In the genomic region with DNA sequence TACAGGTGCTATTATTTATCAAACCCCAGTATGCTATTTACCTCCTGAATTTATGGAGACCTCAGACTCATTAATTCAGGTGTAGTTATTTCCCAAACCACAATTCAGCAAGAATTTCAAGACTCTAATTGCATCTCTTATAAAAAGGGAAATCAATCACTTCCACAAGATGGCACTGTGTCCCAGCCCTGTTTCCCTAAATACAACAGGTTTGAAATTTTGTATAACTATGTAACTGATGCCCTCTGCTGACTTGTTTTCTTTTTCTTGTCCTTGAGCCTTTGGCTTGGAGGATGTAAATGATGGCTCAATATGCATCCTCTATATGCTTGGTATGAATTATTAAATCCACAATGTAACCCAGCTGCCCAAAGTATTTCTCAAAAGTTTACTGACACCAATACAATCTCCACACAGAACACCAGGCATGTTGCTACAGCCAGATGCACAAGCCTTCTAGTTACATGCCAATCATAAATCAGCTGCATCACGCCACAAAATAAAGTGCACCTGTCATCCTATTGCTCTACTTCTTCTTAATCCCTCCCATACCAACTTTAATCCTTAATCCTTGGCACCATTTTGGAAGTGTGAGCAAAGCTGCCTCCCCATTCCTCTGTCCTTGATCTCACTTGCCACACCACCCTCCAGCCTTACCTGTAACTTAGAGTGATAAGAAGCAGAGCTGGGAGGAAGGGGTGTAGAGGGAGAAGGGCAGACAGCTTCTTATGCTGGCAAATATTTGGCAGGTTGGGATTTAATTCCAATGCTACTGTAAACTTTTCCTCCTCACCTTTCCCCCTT, we compare ENCODE assay signal across 8 cellular contexts. TPM values are rescaled to one million over a fixed set of nuclear protein-coding genes. Genes with fewer than 3 reads are reported as not detected.
A peak's percentile ranks its signal among the peaks of the same experiment; 100 is the strongest.
DNase-seq lines count a peak whose midpoint lies in the region; ATAC-seq and TF ChIP-seq lines count a peak whose summit lies in the region.

No MANE protein-coding gene starts in this region.

- ATAC-seq in CD4-positive, alpha-beta T cell (ENCODE audit: poor library complexity), result peak; percentile 75
- ATAC-seq in GM21786 (IDR thresholded peaks at IDR 0.05; ENCODE audit: unreplicated experiment) (peak; percentile 43), HG02759 (IDR thresholded peaks at IDR 0.05; ENCODE audit: unreplicated experiment) (no peak), HG03439 (IDR thresholded peaks at IDR 0.05; ENCODE audit: unreplicated experiment) (no peak)

- H3K27me3 Mint-ChIP-seq in CD4-positive, alpha-beta T cell, result no peaks in the 10 kb centered on the region

- CTCF ChIA-PET in CD4-positive, alpha-beta T cell (lab: Charles Lee), result interaction anchor here (0.9 to 1.9 kb wide), 7 partner anchors 10 to 290 kb away, joined by 3 to 7 read pairs (median 4); partner anchors contain the start of gene PIGC

- intact Hi-C loops in CD4-positive, alpha-beta T cell (cut with DNase I, micrococcal nuclease), result loop anchor here (1.0 to 5.0 kb wide), 6 partner anchors 15 to 427 kb away; partner anchors contain the start of gene PIGC (in 2 of the 2)

- H3K27me3 ChIP-seq in CD4-positive, alpha-beta T cell (ENCODE audit: control insufficient read depth, insufficient read depth, low read length), result no peaks in the 10 kb centered on the region

- no peaks in the 10 kb centered on the region for H3K9me3 ChIP-seq in CD4-positive, alpha-beta T cell (ENCODE audit: control insufficient read depth, low read length)

- H3K4me3 Mint-ChIP-seq in CD4-positive, alpha-beta T cell, result peak overlapping the region; percentile 64

- no peak overlapping the region for H3K27ac ChIP-seq in CD4-positive, alpha-beta T cell (ENCODE audit: low read depth, low read length)

- peaks cover 39% of the 10 kb centered on the region for H3K4me1 Mint-ChIP-seq in CD4-positive, alpha-beta T cell (ENCODE audit: low read depth)

- TF ChIP-seq CTCF in CD4-positive, alpha-beta T cell (IDR thresholded peaks at IDR 0.05), result peak; percentile 80

- DNase-seq in CD4-positive, alpha-beta T cell, result peak in 8 of 10 experiments; percentile 8 to 44 (median 26)
- peak; percentile 53 for DNase-seq in NCI-H345 (lab: John Stamatoyannopoulos, UW)
- DNase-seq in activated CD4-positive, alpha-beta T cell treated with anti-CD3 and anti-CD28 coated beads for 4 hours, result peak; percentile 36 to 47
- DNase-seq in fibroblast of peridontal ligament (ENCODE audit: extremely low read depth), result peak; percentile 90
- peak; percentile 32 for DNase-seq in non-pigmented ciliary epithelial cell (ENCODE audit: low read depth)

- H3K27ac Mint-ChIP-seq in CD4-positive, alpha-beta T cell, result peak overlapping the region; percentile 75

- POLR2A ChIA-PET in CD4-positive, alpha-beta T cell (lab: Charles Lee), result interaction anchor here (0.7 to 3.9 kb wide), 7 partner anchors 10 to 290 kb away, joined by 3 to 25 read pairs (median 3); partner anchors contain the start of genes PIGC and SUCO

- H3K36me3 Mint-ChIP-seq in CD4-positive, alpha-beta T cell (ENCODE audit: low read depth), result peaks cover 9% of the 10 kb centered on the region

- no peaks in the 10 kb centered on the region for H3K9me3 Mint-ChIP-seq in CD4-positive, alpha-beta T cell

RNA-seq across cellular contexts. Expression of gene C1orf105, which starts 9.0 kb away (rescaled TPM):
- total RNA-seq in CD4-positive, alpha-beta T cell, result not detected

RNA-seq across cellular contexts. Expression of gene PIGC, which starts 14.3 kb away (rescaled TPM):
- total RNA-seq in CD4-positive, alpha-beta T cell, result 10 to 100 TPM; 23.7 to 27.1 TPM

Comparison
In these comparisons a context has a peak if more than half of its experiments do, and no peak if none do; other contexts are left out.
1. ATAC-seq: peak in CD4-positive, alpha-beta T cell (single experiment) and GM21786 (single experiment); none in HG02759 (single experiment) and HG03439 (single experiment).
2. DNase-seq: peak in every context shown above with its lines; median percentile 90 in fibroblast of peridontal ligament; 53 in NCI-H345; 42 in activated CD4-positive, alpha-beta T cell treated with anti-CD3 and anti-CD28 coated beads for 4 hours; 32 in non-pigmented ciliary epithelial cell; 26 in CD4-positive, alpha-beta T cell.